28 cellular contexts compared by ENCODE assay signal in genomic region chr3:189289251-189289650, GRCh38.
A peak's percentile ranks its signal among the peaks of the same experiment; 100 is the strongest.
DNase-seq lines count a peak whose midpoint lies in the region; ATAC-seq and TF ChIP-seq lines count a peak whose summit lies in the region.
"Had no signal": no experiment of that assay in that cellular context is flagged by ENCODE, and none has a peak within 500 bp of the region (broad histone marks: within the 10 kb centered on the region; RNA-seq: fewer than 3 reads in every experiment).

No MANE protein-coding gene starts in this region.

- H3K9me3 ChIP-seq in Karpas-422 (ENCODE audit: low read length): no peaks in the 10 kb centered on the region
- H3K9me3 ChIP-seq: ascending aorta, mucosa of descending colon, pancreas, testis had no signal

- H3K4me1 Mint-ChIP-seq in activated CD4-positive, alpha-beta T cell treated with anti-CD3 and anti-CD28 coated beads for 36 hours: peaks cover 50% of the 10 kb centered on the region
- peaks cover 48% of the 10 kb centered on the region for H3K4me1 Mint-ChIP-seq in T-helper 2 cell treated with Interferon-gamma antibody and Interleukin-4, amounts not matched to agents 5 μg/mL and 100 μg/mL, for 36 hours (ENCODE audit: low read depth)
- peaks cover 15% of the 10 kb centered on the region for H3K4me1 Mint-ChIP-seq in memory B cell
- H3K4me1 Mint-ChIP-seq: CD14-positive monocyte had no signal

- H3K36me3 ChIP-seq in Karpas-422 (ENCODE audit: insufficient read depth, low read length): no peaks in the 10 kb centered on the region
- H3K36me3 ChIP-seq: ascending aorta, pancreas had no signal

- H3K4me3 Mint-ChIP-seq in activated CD4-positive, alpha-beta T cell treated with anti-CD3 and anti-CD28 coated beads for 36 hours: peak overlapping the region; percentile 0
- H3K4me3 Mint-ChIP-seq in T-helper 2 cell treated with Interferon-gamma antibody and Interleukin-4, amounts not matched to agents 5 μg/mL and 100 μg/mL, for 36 hours: peak overlapping the region; percentile 65
- H3K4me3 Mint-ChIP-seq in memory B cell: peak overlapping the region; percentile 0
- H3K4me3 Mint-ChIP-seq: activated naive CD8-positive, alpha-beta T cell treated with anti-CD3 and anti-CD28 coated beads, Interleukin-2, amount 10 ng/mL, durations not matched to agents 7 days and 5 days; activated T-cell treated with anti-CD3 and anti-CD28 coated beads, Interleukin-2, amount 50 U/mL, for 4 hours; CD14-positive monocyte; central memory CD8-positive, alpha-beta T cell; effector memory CD8-positive, alpha-beta T cell; GM23338; immature natural killer cell had no signal

- H3K36me3 Mint-ChIP-seq in activated CD4-positive, alpha-beta T cell treated with anti-CD3 and anti-CD28 coated beads for 36 hours (ENCODE audit: low read depth): no peaks in the 10 kb centered on the region
- H3K36me3 Mint-ChIP-seq in T-helper 2 cell treated with Interferon-gamma antibody and Interleukin-4, amounts not matched to agents 5 μg/mL and 100 μg/mL, for 36 hours (ENCODE audit: low read depth): peaks cover 6% of the 10 kb centered on the region
- H3K36me3 Mint-ChIP-seq in memory B cell: no peaks in the 10 kb centered on the region
- H3K36me3 Mint-ChIP-seq: activated naive CD8-positive, alpha-beta T cell treated with anti-CD3 and anti-CD28 coated beads, Interleukin-2, amount 10 ng/mL, durations not matched to agents 7 days and 5 days; CD14-positive monocyte; immature natural killer cell had no signal

- H2AFZ ChIP-seq in Karpas-422 (ENCODE audit: low read length): no peak overlapping the region
- H2AFZ ChIP-seq: GM23338 had no signal

- no peak for TF ChIP-seq CTCF in GM12865 (IDR thresholded peaks at IDR 0.05; ENCODE audit: insufficient read depth, low read depth, low read length, missing control alignments)

- H4K20me1 ChIP-seq in Karpas-422 (ENCODE audit: insufficient read depth, low read depth, low read length): no peaks in the 10 kb centered on the region

- H3K4me3 ChIP-seq in GM12865 (ENCODE audit: low read depth, low read length): peak overlapping the region; percentile 43
- no peak overlapping the region for H3K4me3 ChIP-seq in Karpas-422 (ENCODE audit: low read length)
- H3K4me3 ChIP-seq: ascending aorta, GM23338, lung, mucosa of descending colon, pancreas, testis had no signal

- no peak overlapping the region for H3K4me2 ChIP-seq in Karpas-422 (ENCODE audit: low read depth, low read length, poor library complexity, severe bottlenecking)
- H3K4me2 ChIP-seq: GM23338 had no signal

- H3K9me2 ChIP-seq in Karpas-422 (replicated peaks; ENCODE audit: insufficient read depth, low read length): no peaks in the 10 kb centered on the region

- CTCF ChIA-PET in activated CD4-positive, alpha-beta T cell treated with anti-CD3 and anti-CD28 coated beads for 36 hours (lab: Charles Lee): interaction anchor here (0.6 to 1.5 kb wide), 5 partner anchors 17 to 43 kb away, joined by 3 to 5 read pairs (median 4); no protein-coding TSS in a partner anchor

- no peak overlapping the region for H3K9ac ChIP-seq in Karpas-422 (ENCODE audit: low read length)

- H3K27ac ChIP-seq in Karpas-422 (ENCODE audit: low read length): no peak overlapping the region
- H3K27ac ChIP-seq: ascending aorta, pancreas, testis had no signal

- peak; percentile 69 for ATAC-seq in activated CD4-positive, alpha-beta T cell treated with anti-CD3 and anti-CD28 coated beads for 36 hours
- no peak for ATAC-seq in memory B cell (ENCODE audit: low read depth)
- ATAC-seq in GM18502 (IDR thresholded peaks at IDR 0.05; ENCODE audit: poor library complexity, unreplicated experiment): no peak
- ATAC-seq: effector memory CD8-positive, alpha-beta T cell; GM23338; left cardiac atrium; mucosa of descending colon; pancreas had no signal

- H3K79me2 ChIP-seq in Karpas-422 (ENCODE audit: low read length): no peaks in the 10 kb centered on the region

- POLR2A ChIA-PET in activated CD4-positive, alpha-beta T cell treated with anti-CD3 and anti-CD28 coated beads for 36 hours (lab: Charles Lee): interaction anchor here (1.1 to 1.5 kb wide), 3 partner anchors 16 to 659 kb away, joined by 3 to 6 read pairs (median 4); no protein-coding TSS in a partner anchor

- no peaks in the 10 kb centered on the region for H3K27me3 Mint-ChIP-seq in activated CD4-positive, alpha-beta T cell treated with anti-CD3 and anti-CD28 coated beads for 36 hours
- H3K27me3 Mint-ChIP-seq in T-helper 2 cell treated with Interferon-gamma antibody and Interleukin-4, amounts not matched to agents 5 μg/mL and 100 μg/mL, for 36 hours (ENCODE audit: low read depth): no peaks in the 10 kb centered on the region
- H3K27me3 Mint-ChIP-seq in memory B cell: peaks cover 10% of the 10 kb centered on the region
- H3K27me3 Mint-ChIP-seq: activated naive CD8-positive, alpha-beta T cell treated with anti-CD3 and anti-CD28 coated beads, Interleukin-2, amount 10 ng/mL, durations not matched to agents 7 days and 5 days; central memory CD8-positive, alpha-beta T cell; effector memory CD8-positive, alpha-beta T cell had no signal

- intact Hi-C loops in activated CD4-positive, alpha-beta T cell treated with anti-CD3 and anti-CD28 coated beads for 36 hours (cut with DNase I, micrococcal nuclease): loop anchor here (1.0 to 10.0 kb wide), 5 partner anchors 15 to 1026 kb away; no protein-coding TSS in a partner anchor

- in situ Hi-C loops in KBM-7 (cut with MboI; ENCODE audit: low pct_unique_long_range_greater_than_20kb, low sequenced_read_pairs): no loop called here

- DNase-seq in activated CD4-positive, alpha-beta T cell treated with anti-CD3 and anti-CD28 coated beads for 36 hours: no peak
- no peak for DNase-seq in activated CD4-positive, alpha-beta T cell treated with anti-CD3 and anti-CD28 coated beads for 4 hours
- DNase-seq in GM12865 (ENCODE audit: low read depth) (peak; percentile 65), memory B cell (ENCODE audit: low spot score in 2 of 2) (no peak), KBM-7 (no peak), Karpas-422 (no peak)
- no peak for DNase-seq in T-helper 2 cell treated with Interferon-gamma antibody and Interleukin-4, amounts not matched to agents 5 μg/mL and 100 μg/mL, for 36 hours (ENCODE audit: low spot score)
- DNase-seq: 8988T; activated naive CD8-positive, alpha-beta T cell treated with anti-CD3 and anti-CD28 coated beads, Interleukin-2, amount 10 ng/mL, durations not matched to agents 7 days and 5 days; activated T-cell treated with anti-CD3 and anti-CD28 coated beads, Interleukin-2, amount 50 U/mL, for 4 hours; effector memory CD8-positive, alpha-beta T cell; hypothalamus; immature natural killer cell; IMR-90; left cardiac atrium; mucosa of descending colon; NCI-H1092; NCI-H1694 treated with DMSO at 0.1 percent for 48 hours; NCI-H446; pancreas; retina; testis had no signal

- peaks cover 4% of the 10 kb centered on the region for H3K4me1 ChIP-seq in Karpas-422 (ENCODE audit: low read length)
- H3K4me1 ChIP-seq: ascending aorta, pancreas, testis had no signal

- peak overlapping the region; percentile 84 for H3K27ac Mint-ChIP-seq in activated CD4-positive, alpha-beta T cell treated with anti-CD3 and anti-CD28 coated beads for 36 hours
- H3K27ac Mint-ChIP-seq in T-helper 2 cell treated with Interferon-gamma antibody and Interleukin-4, amounts not matched to agents 5 μg/mL and 100 μg/mL, for 36 hours: peak overlapping the region; percentile 19
- no peak overlapping the region for H3K27ac Mint-ChIP-seq in memory B cell
- H3K27ac Mint-ChIP-seq: activated naive CD8-positive, alpha-beta T cell treated with anti-CD3 and anti-CD28 coated beads, Interleukin-2, amount 10 ng/mL, durations not matched to agents 7 days and 5 days; CD14-positive monocyte; effector memory CD8-positive, alpha-beta T cell; GM23338; immature natural killer cell had no signal

- no peaks in the 10 kb centered on the region for H3K27me3 ChIP-seq in Karpas-422 (ENCODE audit: low read length)
- H3K27me3 ChIP-seq: ascending aorta, pancreas, testis had no signal

- peaks cover 4% of the 10 kb centered on the region for H3K9me3 Mint-ChIP-seq in activated CD4-positive, alpha-beta T cell treated with anti-CD3 and anti-CD28 coated beads for 36 hours (ENCODE audit: low read depth)
- peaks cover 4% of the 10 kb centered on the region for H3K9me3 Mint-ChIP-seq in T-helper 2 cell treated with Interferon-gamma antibody and Interleukin-4, amounts not matched to agents 5 μg/mL and 100 μg/mL, for 36 hours
- H3K9me3 Mint-ChIP-seq in memory B cell: no peaks in the 10 kb centered on the region
- H3K9me3 Mint-ChIP-seq: activated T-cell treated with anti-CD3 and anti-CD28 coated beads, Interleukin-2, amount 50 U/mL, for 4 hours; central memory CD8-positive, alpha-beta T cell; effector memory CD8-positive, alpha-beta T cell; GM23338; immature natural killer cell had no signal

Comparison
In these comparisons a context has a peak if more than half of its experiments do, and no peak if none do; other contexts are left out.
1. H3K4me3 Mint-ChIP-seq: peak in every context shown above with its lines; median percentile 65 in T-helper 2 cell treated with Interferon-gamma antibody and Interleukin-4, amounts not matched to agents 5 μg/mL and 100 μg/mL, for 36 hours; 0 in activated CD4-positive, alpha-beta T cell treated with anti-CD3 and anti-CD28 coated beads for 36 hours; 0 in memory B cell.